ENCODE assay signal across 24 cellular contexts in the genomic region with DNA sequence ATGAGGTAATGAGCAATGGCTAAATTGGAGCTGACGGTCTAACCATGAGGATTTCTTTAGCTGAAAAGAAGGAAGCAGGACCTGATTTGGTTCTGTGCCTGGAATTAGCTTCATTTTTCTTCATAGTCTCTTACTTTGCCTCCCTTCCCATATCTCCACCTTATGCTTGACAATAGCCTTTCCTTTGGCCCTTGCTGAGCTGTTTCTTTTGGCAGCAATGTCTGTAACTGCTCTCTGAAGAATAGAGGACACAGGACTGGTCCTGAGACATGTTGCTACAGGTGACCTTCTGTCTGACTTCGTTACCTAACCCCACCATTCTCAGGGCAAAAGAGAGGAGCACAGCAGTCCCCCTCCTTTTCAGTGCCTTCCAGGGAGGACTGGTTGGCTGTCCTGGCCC.
A peak's percentile ranks its signal among the peaks of the same experiment; 100 is the strongest.
DNase-seq lines count a peak whose midpoint lies in the region; ATAC-seq and TF ChIP-seq lines count a peak whose summit lies in the region.
"Had no signal": no experiment of that assay in that cellular context is flagged by ENCODE, and none has a peak within 500 bp of the region (broad histone marks: within the 10 kb centered on the region; RNA-seq: fewer than 3 reads in every experiment).

No MANE protein-coding gene starts in this region.

- no peak for TF ChIP-seq RAD21 in IMR-90 (IDR thresholded peaks at IDR 0.05; ENCODE audit: low read length)

- in situ Hi-C loops in IMR-90 (cut with MboI; ENCODE audit: low sequenced_read_pairs): no loop called here

- intact Hi-C loops in IMR-90 (cut with micrococcal nuclease): no loop called here
- intact Hi-C loops in A673 (cut with micrococcal nuclease; ENCODE audit: unreplicated experiment): no loop called here

- TF ChIP-seq POLR2A in IMR-90 (IDR thresholded peaks at IDR 0.05; ENCODE audit: low read depth, low read length): no peak

- WGBS in IMR-90 (ENCODE audit: extremely low coverage in 2 of 2, insufficient read length in 1 of 2), 2 experiments: no CpG with 5 or more reads among the region's 2 CpGs
- WGBS in smooth muscle cell (ENCODE audit: low lambda C conversion rate): 87% methylated on average over 2 of the region's 2 CpGs

- no peak overlapping the region for H2AK9ac ChIP-seq in IMR-90 (replicated peaks; ENCODE audit: low read depth, low read length, poor library complexity)

- H2BK15ac ChIP-seq in IMR-90 (ENCODE audit: low read depth, low read length): no peak overlapping the region

- no peak overlapping the region for H2BK20ac ChIP-seq in IMR-90 (ENCODE audit: low read depth, low read length)

- H3K14ac ChIP-seq in IMR-90 (replicated peaks; ENCODE audit: low read depth, low read length): no peak overlapping the region

- H3K27me3 ChIP-seq in IMR-90 (ENCODE audit: control insufficient read depth, insufficient read depth, low read length) (peaks cover 2% of the 10 kb centered on the region; the same call in 1 of the 2 replicates), foreskin keratinocyte (no peaks in the 10 kb centered on the region), smooth muscle cell (ENCODE audit: low read depth) (no peaks in the 10 kb centered on the region), A673 (replicated peaks; ENCODE audit: insufficient read depth, low read depth, low read length, poor library complexity) (peaks cover 4% of the 10 kb centered on the region)
- H3K27me3 ChIP-seq: SJCRH30 had no signal

- no TSS peak for BruUV-seq in IMR-90 (replicated peaks; lab: Mats Ljungman, UMichigan)
- no TSS peak for BruUV-seq in A673 (replicated peaks; lab: Mats Ljungman, UMichigan)

- H3K4me1 ChIP-seq in IMR-90 (ENCODE audit: control insufficient read depth, insufficient read depth, low read length): no peaks in the 10 kb centered on the region
- H3K4me1 ChIP-seq in foreskin keratinocyte: peaks cover 40% of the 10 kb centered on the region
- H3K4me1 ChIP-seq in smooth muscle cell (ENCODE audit: low read depth): no peaks in the 10 kb centered on the region
- no peaks in the 10 kb centered on the region for H3K4me1 ChIP-seq in A673 (ENCODE audit: insufficient read depth, low read length, poor library complexity, severe bottlenecking)
- H3K4me1 ChIP-seq: Caco-2, SJCRH30 had no signal

- CTCF ChIA-PET in IMR-90 (lab: Yijun Ruan, JAX) (no interaction called here), A673 (lab: Charles Lee) (no interaction called here)

- no peaks in the 10 kb centered on the region for H3K79me1 ChIP-seq in IMR-90 (ENCODE audit: low read depth in 1 of 2, low read length in 2 of 2)

- no peak for DNase-seq in IMR-90
- peak; percentile 7 for DNase-seq in dermis blood vessel endothelial cell
- no peak for DNase-seq in foreskin keratinocyte
- no peak for DNase-seq in smooth muscle cell (lab: John Stamatoyannopoulos, UW; ENCODE audit: unreplicated experiment)
- no peak for DNase-seq in A673 (ENCODE audit: low spot score)
- no peak for DNase-seq in substantia nigra (lab: John Stamatoyannopoulos, UW)
- DNase-seq in OCI-M2 (lab: John Stamatoyannopoulos, UW; ENCODE audit: unreplicated experiment): no peak
- DNase-seq: Caco-2; CD8-positive, alpha-beta T cell; DMS 273 treated with DMSO at 0.1 percent for 48 hours; DMS79; GDM1; NCI-H1092 treated with DMSO at 0.1 percent for 48 hours; NCI-H1436; NCI-H187; NCI-H2081 treated with DMSO at 0.1 percent for 48 hours; NCI-H2171; NCI-H510A; NCI-H69; OCI-M1; SJCRH30 had no signal

- H3K23ac ChIP-seq in IMR-90 (ENCODE audit: low read depth, low read length): no peak overlapping the region

- no peaks in the 10 kb centered on the region for H3K9me1 ChIP-seq in IMR-90 (ENCODE audit: insufficient read depth, low read length)

- H2BK5ac ChIP-seq in IMR-90 (ENCODE audit: low read depth, low read length, poor library complexity, severe bottlenecking): no peak overlapping the region

- no peak overlapping the region for H4K8ac ChIP-seq in IMR-90 (ENCODE audit: low read depth in 2 of 2, low read length in 2 of 2)

- no peak overlapping the region for H3K4ac ChIP-seq in IMR-90 (ENCODE audit: low read depth, low read length)

- no peak overlapping the region for H3K56ac ChIP-seq in IMR-90 (ENCODE audit: extremely low read depth, insufficient read depth, low read length)

- TF ChIP-seq CTCF in IMR-90 (conservative IDR thresholded peaks at IDR 0.05; ENCODE audit: low read depth, low read length) (no peak), foreskin keratinocyte (conservative IDR thresholded peaks at IDR 0.05) (no peak), smooth muscle cell (IDR thresholded peaks at IDR 0.05; ENCODE audit: borderline replicate concordance, insufficient read depth, poor library complexity, severe bottlenecking) (no peak), A673 (conservative IDR thresholded peaks at IDR 0.05; ENCODE audit: low read depth, low read length) (no peak)

- no peak overlapping the region for H2BK120ac ChIP-seq in IMR-90 (ENCODE audit: low read depth, low read length)

- H3K18ac ChIP-seq in IMR-90 (ENCODE audit: low read depth, low read length): no peak overlapping the region

- no peak overlapping the region for H4K91ac ChIP-seq in IMR-90 (ENCODE audit: insufficient read depth, low read depth, low read length)

- H4K20me1 ChIP-seq in IMR-90 (ENCODE audit: insufficient read depth, low read length) (no peaks in the 10 kb centered on the region), smooth muscle cell (ENCODE audit: low read depth) (no peaks in the 10 kb centered on the region)

- H3K4me2 ChIP-seq in IMR-90 (ENCODE audit: low read depth, low read length) (no peak overlapping the region), smooth muscle cell (peak overlapping the region; percentile 52)

- H3K9ac ChIP-seq in IMR-90 (ENCODE audit: low read depth, low read length) (no peak overlapping the region), smooth muscle cell (ENCODE audit: low read depth) (no peak overlapping the region)

- H3F3A ChIP-seq in smooth muscle cell (ENCODE audit: low read depth): peaks cover 4% of the 10 kb centered on the region

- no peak overlapping the region for H2AK5ac ChIP-seq in IMR-90 (ENCODE audit: low read depth, low read length)

- no peak overlapping the region for H3K4me3 ChIP-seq in IMR-90 (ENCODE audit: insufficient read depth, low read depth, low read length)
- no peak overlapping the region for H3K4me3 ChIP-seq in smooth muscle cell
- no peak overlapping the region for H3K4me3 ChIP-seq in A673 (ENCODE audit: low read depth, low read length, poor library complexity, severe bottlenecking)
- H3K4me3 ChIP-seq: GM12878, SJCRH30 had no signal

- H3K79me2 ChIP-seq in smooth muscle cell (ENCODE audit: low read depth): no peaks in the 10 kb centered on the region

- no peak overlapping the region for H4K5ac ChIP-seq in IMR-90 (ENCODE audit: low read depth, low read length)

- dilution Hi-C loops in IMR-90 (cut with HindIII; ENCODE audit: low sequenced_read_pairs, unreplicated experiment): no loop called here

- POLR2A ChIA-PET in IMR-90 (lab: Charles Lee; ENCODE audit: unreplicated experiment) (no interaction called here), A673 (lab: Charles Lee; ENCODE audit: low non-redundant PET) (no interaction called here)

- H3K36me3 ChIP-seq in IMR-90 (ENCODE audit: control insufficient read depth, insufficient read depth, low read length): no peaks in the 10 kb centered on the region
- no peaks in the 10 kb centered on the region for H3K36me3 ChIP-seq in smooth muscle cell (ENCODE audit: low read depth)
- H3K36me3 ChIP-seq in A673 (ENCODE audit: insufficient read depth, low read length, poor library complexity, severe bottlenecking): no peaks in the 10 kb centered on the region
- H3K36me3 ChIP-seq: SJCRH30 had no signal

- H2AFZ ChIP-seq in IMR-90 (replicated peaks; ENCODE audit: low read length, poor library complexity): peak overlapping the region; percentile 9
- no peak overlapping the region for H2AFZ ChIP-seq in smooth muscle cell (ENCODE audit: low read depth)

- ATAC-seq in IMR-90 (ENCODE audit: low read depth) (no peak; the same call in 1 of the 2 replicates), foreskin keratinocyte (no peak)
- ATAC-seq: CD8-positive, alpha-beta T cell; GM12878; HCT116 had no signal

- H3K9me3 ChIP-seq in IMR-90 (ENCODE audit: control insufficient read depth, insufficient read depth, low read length) (no peaks in the 10 kb centered on the region), smooth muscle cell (replicated peaks; ENCODE audit: low read depth) (no peaks in the 10 kb centered on the region), A673 (ENCODE audit: low read depth, low read length, poor library complexity, severe bottlenecking) (no peaks in the 10 kb centered on the region)
- H3K9me3 ChIP-seq: Caco-2, SJCRH30 had no signal

- H3K27ac ChIP-seq in IMR-90 (ENCODE audit: insufficient read depth, low read length) (no peak overlapping the region), foreskin keratinocyte (peak overlapping the region; percentile 84), smooth muscle cell (ENCODE audit: low read depth) (peak overlapping the region; percentile 80), A673 (ENCODE audit: low read depth, low read length, poor library complexity, severe bottlenecking) (no peak overlapping the region), substantia nigra (ENCODE audit: low read depth, low read length, poor library complexity, severe bottlenecking) (no peak overlapping the region)
- H3K27ac ChIP-seq: C4-2B, SJCRH30 had no signal

TF ChIP-seq in IMR-90, 13 proteins besides CTCF, POLR2A, EP300 and RAD21 (continues in another document):
- no peak for TF ChIP-seq BHLHE40 (IDR thresholded peaks at IDR 0.05; ENCODE audit: low read depth, low read length)
- no peak for TF ChIP-seq MXI1 (IDR thresholded peaks at IDR 0.05; ENCODE audit: borderline replicate concordance, low read depth, low read length)
- no peak for TF ChIP-seq MAZ (IDR thresholded peaks at IDR 0.05; ENCODE audit: borderline replicate concordance, low read depth, low read length)
- no peak for TF ChIP-seq RCOR1 (IDR thresholded peaks at IDR 0.05; ENCODE audit: insufficient replicate concordance, low read length)
- TF ChIP-seq, protein P1, sequence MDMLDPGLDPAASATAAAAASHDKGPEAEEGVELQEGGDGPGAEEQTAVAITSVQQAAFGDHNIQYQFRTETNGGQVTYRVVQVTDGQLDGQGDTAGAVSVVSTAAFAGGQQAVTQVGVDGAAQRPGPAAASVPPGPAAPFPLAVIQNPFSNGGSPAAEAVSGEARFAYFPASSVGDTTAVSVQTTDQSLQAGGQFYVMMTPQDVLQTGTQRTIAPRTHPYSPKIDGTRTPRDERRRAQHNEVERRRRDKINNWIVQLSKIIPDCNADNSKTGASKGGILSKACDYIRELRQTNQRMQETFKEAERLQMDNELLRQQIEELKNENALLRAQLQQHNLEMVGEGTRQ (IDR thresholded peaks at IDR 0.05; ENCODE audit: low read depth, low read length): no peak
- no peak for TF ChIP-seq RFX5 (IDR thresholded peaks at IDR 0.05; ENCODE audit: low read depth, low read length)
- TF ChIP-seq NFE2L2 (IDR thresholded peaks at IDR 0.05; ENCODE audit: low read depth, low read length): no peak
- TF ChIP-seq CEBPB (IDR thresholded peaks at IDR 0.05; ENCODE audit: low read depth, low read length): no peak
- TF ChIP-seq MAFK (IDR thresholded peaks at IDR 0.05; ENCODE audit: low read depth, low read length): no peak

Comparison
In these comparisons a context has a peak if more than half of its experiments do, and no peak if none do; other contexts are left out.
1. H3K27ac ChIP-seq: peak in foreskin keratinocyte (single experiment) and smooth muscle cell (single experiment); none in IMR-90 (single experiment), A673 (single experiment) and substantia nigra (single experiment).